In genomic region chr1:28505406-28506187, GRCh38 we compare ENCODE assay signal across 8 cellular contexts. TPM values are rescaled to one million over a fixed set of nuclear protein-coding genes. Genes with fewer than 3 reads are reported as not detected.
A peak's percentile ranks its signal among the peaks of the same experiment; 100 is the strongest.
DNase-seq lines count a peak whose midpoint lies in the region; ATAC-seq, FAIRE-seq and TF ChIP-seq lines count a peak whose summit lies in the region.

Gene RCC1 (plus strand): TSS chr1:28506043. CDS start chr1:28529867, 23,824 bp downstream.

- TF ChIP-seq POLR2A in GM12892 (IDR thresholded peaks at IDR 0.05; ENCODE audit: low read depth, low read length): peak; percentile 99

- H3K27me3 Mint-ChIP-seq in progenitor cell of endocrine pancreas: no peaks in the 10 kb centered on the region

- H3K9me3 Mint-ChIP-seq in progenitor cell of endocrine pancreas (ENCODE audit: low read depth): no peaks in the 10 kb centered on the region

- peaks cover 18% of the 10 kb centered on the region for H3K36me3 Mint-ChIP-seq in progenitor cell of endocrine pancreas (ENCODE audit: insufficient read depth)

- H3K4me3 Mint-ChIP-seq in progenitor cell of endocrine pancreas (ENCODE audit: low read depth): peak within 1 kb of the TSS; percentile 97

- peaks cover 34% of the 10 kb centered on the region for H3K4me1 Mint-ChIP-seq in progenitor cell of endocrine pancreas (ENCODE audit: low read depth)

- ATAC-seq in HG02852 (IDR thresholded peaks at IDR 0.05; ENCODE audit: unreplicated experiment) (peak; percentile 78), left cardiac atrium (peak; percentile 96 to 98)

- intact Hi-C loops in T-helper 1 cell treated with Interleukin-12 subunit alpha and Interleukin-12 subunit beta and Interleukin-4 antibody, amounts not matched to agents 30 ng/mL and 1 ng/mL, for 36 hours (cut with micrococcal nuclease): loop anchor here (1.0 to 5.0 kb wide), 17 partner anchors 13 to 733 kb away; partner anchors contain the start of genes EYA3, PHACTR4, RNU11 and SESN2
- intact Hi-C loops in left cardiac atrium (cut with DNase I): no loop called here

- H3K27ac Mint-ChIP-seq in progenitor cell of endocrine pancreas: peak within 1 kb of the TSS; percentile 99

- peak; percentile 85 for DNase-seq in GM12892 (ENCODE audit: insufficient read length)
- peak; percentile 86 for DNase-seq in NCI-H146 treated with DMSO at 0.1 percent for 48 hours (lab: John Stamatoyannopoulos, UW; ENCODE audit: unreplicated experiment)
- DNase-seq in amniotic epithelial cell (ENCODE audit: low read depth): peak; percentile 98
- peak; percentile 98 for DNase-seq in left cardiac atrium
- DNase-seq in progenitor cell of endocrine pancreas (ENCODE audit: low spot score, unreplicated experiment): peak; percentile 89
- peak; percentile 97 for DNase-seq in ureter (ENCODE audit: low spot score)

- no peak for TF ChIP-seq CTCF in progenitor cell of endocrine pancreas (IDR thresholded peaks at IDR 0.05; ENCODE audit: unreplicated experiment)

- peak; percentile 86 for FAIRE-seq in GM12892 (lab: Jason Lieb, UNC)

RNA-seq across cellular contexts. Expression of gene RCC1, which starts in this region (rescaled TPM):
- 42.7 TPM for polyA plus RNA-seq in GM12892 (2012; ENCODE audit: missing spikeins)
- 55.8 and 58.3 TPM in 2 replicates for total RNA-seq in T-helper 1 cell treated with Interleukin-12 subunit alpha and Interleukin-12 subunit beta and Interleukin-4 antibody, amounts not matched to agents 30 ng/mL and 1 ng/mL, for 36 hours
- 10 to 100 TPM in 1 of 2 donors, 1 to 10 TPM in 1; 7.3 to 10.8 TPM for total RNA-seq in left cardiac atrium
- 58.4 TPM in 2 replicates for total RNA-seq in progenitor cell of endocrine pancreas
- total RNA-seq in ureter: 35.1 TPM

Comparison
In these comparisons a context has a peak if more than half of its experiments do, and no peak if none do; other contexts are left out.
1. Peak in every context shown above with its lines: DNase-seq and ATAC-seq.